In genomic region chr19:8001995-8002849, GRCh38 we compare ENCODE assay signal across 1 cellular context.
TF ChIP-seq lines count a peak whose summit lies in the region.

No MANE protein-coding gene starts in this region.

TF ChIP-seq in HepG2, 621 proteins besides CTCF, POLR2A, EP300 and RAD21 (continued from another document and continues in another):
- TF ChIP-seq AHDC1 (CRISPR knock-in tag; IDR thresholded peaks at IDR 0.05; ENCODE audit: borderline replicate concordance) (no peak), SKIL (CRISPR knock-in tag; IDR thresholded peaks at IDR 0.05; ENCODE audit: borderline replicate concordance) (no peak), ZNF616 (CRISPR knock-in tag; IDR thresholded peaks at IDR 0.05; ENCODE audit: low read depth) (no peak), HDAC1 (CRISPR knock-in tag; IDR thresholded peaks at IDR 0.05) (peak; percentile 43; the same call in 1 of the 2 replicates), ZSCAN25 (CRISPR knock-in tag; IDR thresholded peaks at IDR 0.05) (peak; percentile 79), NBN (conservative IDR thresholded peaks at IDR 0.05) (no peak), MBNL3 (CRISPR knock-in tag; conservative IDR thresholded peaks at IDR 0.05) (no peak), ZNF275 (CRISPR knock-in tag; IDR thresholded peaks at IDR 0.05; ENCODE audit: borderline replicate concordance) (no peak), KLF9 (CRISPR knock-in tag; IDR thresholded peaks at IDR 0.05; ENCODE audit: low read depth) (no peak), NFATC3 (CRISPR knock-in tag; IDR thresholded peaks at IDR 0.05) (no peak), TFDP1 (CRISPR knock-in tag; IDR thresholded peaks at IDR 0.05; ENCODE audit: borderline replicate concordance) (peak; percentile 39; the same call in 1 of the 2 replicates), ZNF34 (CRISPR knock-in tag; IDR thresholded peaks at IDR 0.05; ENCODE audit: borderline replicate concordance) (no peak), STAT6 (CRISPR knock-in tag; IDR thresholded peaks at IDR 0.05; ENCODE audit: borderline replicate concordance) (no peak), ZNF720 (CRISPR knock-in tag; IDR thresholded peaks at IDR 0.05) (no peak), NFIC (IDR thresholded peaks at IDR 0.05; ENCODE audit: low read length) (no peak), ZNF557 (CRISPR knock-in tag; IDR thresholded peaks at IDR 0.05) (no peak), NFKB2 (CRISPR knock-in tag; IDR thresholded peaks at IDR 0.05; ENCODE audit: borderline replicate concordance) (0 out of 2 replicates have a peak, but pooled peaks have one; percentile 24), PTBP1 (IDR thresholded peaks at IDR 0.05; ENCODE audit: low read depth, low read length, poor library complexity, severe bottlenecking) (peak; percentile 63), TOE1 (CRISPR knock-in tag; IDR thresholded peaks at IDR 0.05) (no peak), MIER2 (CRISPR knock-in tag; IDR thresholded peaks at IDR 0.05) (no peak), CENPT (CRISPR knock-in tag; IDR thresholded peaks at IDR 0.05; ENCODE audit: low read depth) (no peak), GRHL1 (CRISPR knock-in tag; conservative IDR thresholded peaks at IDR 0.05) (no peak), HNF4A (CRISPR knock-in tag; IDR thresholded peaks at IDR 0.05) (no peak), ZFX (CRISPR knock-in tag; IDR thresholded peaks at IDR 0.05; ENCODE audit: low read depth) (0 out of 2 replicates have a peak, but pooled peaks have one; percentile 34), PHF21A (CRISPR knock-in tag; IDR thresholded peaks at IDR 0.05) (no peak), HOXA7 (CRISPR knock-in tag; IDR thresholded peaks at IDR 0.05) (no peak), ZNF878 (CRISPR knock-in tag; IDR thresholded peaks at IDR 0.05) (no peak), FIP1L1 (IDR thresholded peaks at IDR 0.05; ENCODE audit: borderline replicate concordance, insufficient read depth, low read depth, low read length) (no peak), MLXIP (CRISPR knock-in tag; IDR thresholded peaks at IDR 0.05; ENCODE audit: borderline replicate concordance) (no peak), LBX2 (CRISPR knock-in tag; IDR thresholded peaks at IDR 0.05; ENCODE audit: borderline replicate concordance) (no peak), SAP130 (CRISPR knock-in tag; IDR thresholded peaks at IDR 0.05; ENCODE audit: low read depth) (peak; percentile 68), ZNF484 (CRISPR knock-in tag; IDR thresholded peaks at IDR 0.05; ENCODE audit: borderline replicate concordance, low read depth) (no peak), ZBTB39 (CRISPR knock-in tag; IDR thresholded peaks at IDR 0.05) (0 out of 2 replicates have a peak, but pooled peaks have one; percentile 61), MED8 (CRISPR knock-in tag; IDR thresholded peaks at IDR 0.05; ENCODE audit: insufficient replicate concordance) (no peak), MIXL1 (CRISPR knock-in tag; IDR thresholded peaks at IDR 0.05) (no peak), JUNB (CRISPR knock-in tag; IDR thresholded peaks at IDR 0.05; ENCODE audit: borderline replicate concordance) (no peak), SAFB2 (CRISPR knock-in tag; IDR thresholded peaks at IDR 0.05; ENCODE audit: borderline replicate concordance, low read depth) (no peak)
